ENCODE assay signal across 9 cellular contexts in the genomic region with DNA sequence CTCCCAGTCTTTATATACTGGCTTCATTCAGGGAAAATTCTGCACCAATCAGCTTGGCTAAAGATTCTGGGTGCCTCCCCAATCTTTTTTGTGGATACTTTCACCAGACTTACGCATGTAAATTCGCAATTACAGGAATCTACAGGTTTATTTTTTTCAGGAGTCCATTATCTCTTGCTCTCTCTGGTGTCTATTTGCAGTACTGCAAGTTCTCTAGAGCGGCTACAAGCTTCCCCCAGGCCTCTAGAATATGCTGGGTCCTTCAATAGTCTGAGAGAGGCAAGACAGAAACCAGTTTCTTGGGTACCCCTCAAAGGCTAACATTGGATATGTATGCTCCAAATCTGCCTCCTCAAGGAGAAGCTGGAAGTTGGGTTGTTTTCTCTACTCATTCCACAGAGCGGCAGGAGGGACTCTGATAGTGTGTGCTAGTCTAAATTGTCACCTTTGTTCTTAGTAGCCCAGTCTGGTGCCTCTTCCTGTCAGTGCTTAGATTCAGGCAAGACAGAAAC. TPM values are rescaled to one million over a fixed set of nuclear protein-coding genes. Genes with fewer than 3 reads are reported as not detected.
DNase-seq lines count a peak whose midpoint lies in the region; ATAC-seq, FAIRE-seq and TF ChIP-seq lines count a peak whose summit lies in the region.
"Had no signal": no experiment of that assay in that cellular context is flagged by ENCODE, and none has a peak within 500 bp of the region (broad histone marks: within the 10 kb centered on the region; RNA-seq: fewer than 3 reads in every experiment).

No MANE protein-coding gene starts in this region.

- H2AFZ ChIP-seq in OCI-LY3 (ENCODE audit: low read depth, low read length) (peak overlapping the region; percentile 72), neural progenitor cell (replicated peaks) (peak overlapping the region; percentile 84)

- H3K4me1 ChIP-seq in OCI-LY3 (ENCODE audit: low read length) (no peaks in the 10 kb centered on the region), neural progenitor cell (peaks cover 12% of the 10 kb centered on the region), ovary (ENCODE audit: insufficient read depth) (no peaks in the 10 kb centered on the region)

- 32 to 41% (median 35%) methylated on average over 4 of the region's 4 CpGs for WGBS in ovary, 3 donors

- ATAC-seq in GM19328 (IDR thresholded peaks at IDR 0.05; ENCODE audit: unreplicated experiment) = no peak

- no peaks in the 10 kb centered on the region for H3K79me2 ChIP-seq in OCI-LY3 (ENCODE audit: low read length)
- no peaks in the 10 kb centered on the region for H3K79me2 ChIP-seq in neural progenitor cell (ENCODE audit: low read depth)

- H3F3A ChIP-seq in neural progenitor cell (ENCODE audit: low read depth) = peaks cover 18% of the 10 kb centered on the region

- FAIRE-seq in bronchial epithelial cell (lab: Jason Lieb, UNC) = no peak

- no peaks in the 10 kb centered on the region for H3K36me3 ChIP-seq in OCI-LY3 (replicated peaks; ENCODE audit: low read depth, low read length)
- H3K36me3 ChIP-seq in bronchial epithelial cell (ENCODE audit: control insufficient read depth, insufficient read depth, low read length) = no peaks in the 10 kb centered on the region
- no peaks in the 10 kb centered on the region for H3K36me3 ChIP-seq in neural progenitor cell
- no peaks in the 10 kb centered on the region for H3K36me3 ChIP-seq in ovary

- no peaks in the 10 kb centered on the region for H3K36me3 Mint-ChIP-seq in neural progenitor cell
- peaks cover 1% of the 10 kb centered on the region for H3K36me3 Mint-ChIP-seq in mesothelial cell of epicardium

- H3K4me3 ChIP-seq in OCI-LY3 (ENCODE audit: low read length) = no peak overlapping the region
- no peak overlapping the region for H3K4me3 ChIP-seq in bronchial epithelial cell (ENCODE audit: low read depth, low read length)
- no peak overlapping the region for H3K4me3 ChIP-seq in neural progenitor cell
- H3K4me3 ChIP-seq in ovary = no peak overlapping the region

- H3K9me3 ChIP-seq in OCI-LY3 (ENCODE audit: insufficient read depth, low read length) (no peaks in the 10 kb centered on the region), neural progenitor cell (ENCODE audit: low read depth) (no peaks in the 10 kb centered on the region), ovary (no peaks in the 10 kb centered on the region)

- intact Hi-C loops in ovary (cut with DNase I) = no loop called here

- H3K4me3 Mint-ChIP-seq in neural progenitor cell = no peak overlapping the region
- H3K4me3 Mint-ChIP-seq in mesothelial cell of epicardium = no peak overlapping the region
- H3K4me3 Mint-ChIP-seq: stimulated activated naive CD8-positive, alpha-beta T cell treated with anti-CD3 and anti-CD28 coated beads, Interleukin-15, Interleukin-2, amounts not matched to agents 100 ng/mL and 50 ng/mL, for 24 hours had no signal

- TF ChIP-seq EP300 in ovary (IDR thresholded peaks at IDR 0.05) = no peak

- H3K4me2 ChIP-seq in OCI-LY3 (ENCODE audit: low read length) (peak overlapping the region; percentile 36), neural progenitor cell (peak overlapping the region; percentile 14)

- H3K27ac ChIP-seq in OCI-LY3 (ENCODE audit: low read length) = no peak overlapping the region
- no peak overlapping the region for H3K27ac ChIP-seq in neural progenitor cell
- H3K27ac ChIP-seq in ovary = no peak overlapping the region

- H3K27ac Mint-ChIP-seq in neural progenitor cell (no peak overlapping the region), mesothelial cell of epicardium (no peak overlapping the region)
- H3K27ac Mint-ChIP-seq: stimulated activated naive CD8-positive, alpha-beta T cell treated with anti-CD3 and anti-CD28 coated beads, Interleukin-15, Interleukin-2, amounts not matched to agents 100 ng/mL and 50 ng/mL, for 24 hours had no signal

- H3K4me1 Mint-ChIP-seq in neural progenitor cell (peaks cover 13% of the 10 kb centered on the region), mesothelial cell of epicardium (peaks cover 8% of the 10 kb centered on the region)

- DNase-seq in ACHN (peak; percentile 28), bronchial epithelial cell (ENCODE audit: low read depth) (peak; percentile 38), neural progenitor cell (ENCODE audit: low spot score) (peak; percentile 61), ovary (no peak), mesothelial cell of epicardium (ENCODE audit: low spot score in 2 of 2, unreplicated experiment in 2 of 2) (no peak)

- in situ Hi-C loops in ACHN (cut with HindIII; ENCODE audit: low pct_ligation_motif_present, low pct_unique_long_range_greater_than_20kb, low sequenced_read_pairs) = no loop called here

- TF ChIP-seq POLR2A in ovary (IDR thresholded peaks at IDR 0.05) = no peak

- TF ChIP-seq CTCF in GM12872 (IDR thresholded peaks at IDR 0.05; ENCODE audit: insufficient read depth, low read depth, low read length) (peak; percentile 54; the same call in 2 of the 3 replicates), OCI-LY3 (IDR thresholded peaks at IDR 0.05; ENCODE audit: low read depth, low read length) (peak; percentile 66), bronchial epithelial cell (IDR thresholded peaks at IDR 0.05; ENCODE audit: insufficient read depth, low read length, severe bottlenecking) (peak; percentile 58), neural progenitor cell (IDR thresholded peaks at IDR 0.05) (peak; percentile 65), ovary (IDR thresholded peaks at IDR 0.05) (no peak), mesothelial cell of epicardium (IDR thresholded peaks at IDR 0.05; ENCODE audit: unreplicated experiment) (no peak)

- 0 out of 2 replicates have a peak, but pooled peaks cover 3% of the 10 kb centered on the region for H3K27me3 ChIP-seq in OCI-LY3 (ENCODE audit: low read depth, low read length)
- no peaks in the 10 kb centered on the region for H3K27me3 ChIP-seq in bronchial epithelial cell (ENCODE audit: control insufficient read depth, insufficient read depth, low read length)
- peaks cover 72% of the 10 kb centered on the region for H3K27me3 ChIP-seq in neural progenitor cell
- no peaks in the 10 kb centered on the region for H3K27me3 ChIP-seq in ovary

- H3K27me3 Mint-ChIP-seq in neural progenitor cell (ENCODE audit: insufficient read depth, low read depth) = peaks cover 6% of the 10 kb centered on the region
- H3K27me3 Mint-ChIP-seq in mesothelial cell of epicardium (ENCODE audit: low read depth) = peaks cover 26% of the 10 kb centered on the region
- H3K27me3 Mint-ChIP-seq: stimulated activated naive CD8-positive, alpha-beta T cell treated with anti-CD3 and anti-CD28 coated beads, Interleukin-15, Interleukin-2, amounts not matched to agents 100 ng/mL and 50 ng/mL, for 24 hours had no signal

- H3K9me3 Mint-ChIP-seq in neural progenitor cell (peaks cover 3% of the 10 kb centered on the region), mesothelial cell of epicardium (peaks cover 10% of the 10 kb centered on the region)
- H3K9me3 Mint-ChIP-seq: stimulated activated naive CD8-positive, alpha-beta T cell treated with anti-CD3 and anti-CD28 coated beads, Interleukin-15, Interleukin-2, amounts not matched to agents 100 ng/mL and 50 ng/mL, for 24 hours had no signal

- H4K20me1 ChIP-seq in OCI-LY3 (ENCODE audit: insufficient read depth, low read length) (no peaks in the 10 kb centered on the region), neural progenitor cell (ENCODE audit: low read depth) (no peaks in the 10 kb centered on the region)

- H3K9ac ChIP-seq in OCI-LY3 (ENCODE audit: low read length) = no peak overlapping the region
- no peak overlapping the region for H3K9ac ChIP-seq in neural progenitor cell

RNA-seq across cellular contexts. Expression of gene SUN5, which starts 58.5 kb away (rescaled TPM):
- total RNA-seq in bronchial epithelial cell (not detected in 2 replicates), neural progenitor cell (ENCODE audit: low replicate concordance) (not detected in 2 replicates), ovary (not detected), mesothelial cell of epicardium (not detected in 3 replicates)
- not detected for polyA plus RNA-seq in ovary

Comparison
In these comparisons a context has a peak if more than half of its experiments do, and no peak if none do; other contexts are left out.
1. DNase-seq: peak in ACHN (single experiment), bronchial epithelial cell (single experiment) and neural progenitor cell (single experiment); none in ovary (0 of 5) and mesothelial cell of epicardium (0 of 2).
2. CTCF ChIP-seq: peak in GM12872 (single experiment), OCI-LY3 (single experiment), bronchial epithelial cell (single experiment) and neural progenitor cell (single experiment); none in ovary (0 of 3) and mesothelial cell of epicardium (single experiment).